Comparison of ENCODE assay signal across 1 cellular context in the genomic region with DNA sequence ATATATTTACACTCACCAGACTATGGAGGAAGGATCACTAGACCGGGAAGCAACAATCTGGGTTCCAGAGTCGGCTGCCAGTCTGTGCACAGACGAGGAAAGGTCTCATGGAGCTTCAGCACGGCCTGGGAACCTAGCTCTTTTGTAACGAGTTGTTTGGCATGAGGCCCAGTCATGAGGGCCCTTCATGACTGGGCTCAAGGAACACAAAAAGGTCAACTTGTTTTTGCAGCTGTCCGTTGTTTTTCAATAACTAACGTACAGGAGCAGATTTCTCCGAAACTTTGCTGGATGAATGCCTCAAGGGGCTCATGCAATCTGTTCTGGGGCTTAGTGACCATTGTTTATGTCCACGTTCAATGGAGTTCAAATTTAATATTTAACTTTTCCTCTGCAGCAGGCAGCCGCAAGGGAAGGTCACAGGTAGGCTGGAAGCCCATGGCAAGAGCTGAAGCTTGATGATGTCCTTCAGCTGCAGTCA.
TF ChIP-seq lines count a peak whose summit lies in the region.

No MANE protein-coding gene starts in this region.

TF ChIP-seq in HepG2, 621 proteins besides CTCF, POLR2A, EP300 and RAD21 (continued from another document and continues in another):
- TF ChIP-seq CC2D1A (CRISPR knock-in tag; IDR thresholded peaks at IDR 0.05) (no peak), ZNF337 (CRISPR knock-in tag; IDR thresholded peaks at IDR 0.05; ENCODE audit: borderline replicate concordance, low read depth) (no peak), KLF16 (CRISPR knock-in tag; IDR thresholded peaks at IDR 0.05) (no peak), ZNF317 (CRISPR knock-in tag; IDR thresholded peaks at IDR 0.05) (peak; percentile 99), ZNF556 (CRISPR knock-in tag; IDR thresholded peaks at IDR 0.05; ENCODE audit: borderline replicate concordance) (no peak), ZNF570 (CRISPR knock-in tag; IDR thresholded peaks at IDR 0.05; ENCODE audit: borderline replicate concordance) (no peak), SMC3 (IDR thresholded peaks at IDR 0.05; ENCODE audit: low read length) (no peak), ZNF496 (CRISPR knock-in tag; IDR thresholded peaks at IDR 0.05; ENCODE audit: insufficient replicate concordance) (no peak), ZKSCAN1 (IDR thresholded peaks at IDR 0.05; ENCODE audit: low read length) (no peak), ZNF432 (CRISPR knock-in tag; IDR thresholded peaks at IDR 0.05; ENCODE audit: borderline replicate concordance) (no peak), ZNF557 (CRISPR knock-in tag; IDR thresholded peaks at IDR 0.05) (no peak), MXD4 (CRISPR knock-in tag; IDR thresholded peaks at IDR 0.05) (no peak), SAP130 (CRISPR knock-in tag; IDR thresholded peaks at IDR 0.05; ENCODE audit: low read depth) (peak; percentile 42), RXRB (CRISPR knock-in tag; IDR thresholded peaks at IDR 0.05; ENCODE audit: borderline replicate concordance) (peak; percentile 79; the same call in 1 of the 2 replicates), SNAI1 (CRISPR knock-in tag; IDR thresholded peaks at IDR 0.05; ENCODE audit: borderline replicate concordance) (no peak), ZNF691 (CRISPR knock-in tag; IDR thresholded peaks at IDR 0.05; ENCODE audit: borderline replicate concordance, low read depth) (no peak), ZNF510 (CRISPR knock-in tag; IDR thresholded peaks at IDR 0.05; ENCODE audit: low read depth) (no peak), NFE2L2 (IDR thresholded peaks at IDR 0.05; ENCODE audit: low read length) (no peak; the same call in 1 of the 2 replicates), ZFY (CRISPR knock-in tag; IDR thresholded peaks at IDR 0.05) (0 out of 2 replicates have a peak, but pooled peaks have one; percentile 26), NR3C1 (CRISPR knock-in tag; IDR thresholded peaks at IDR 0.05) (no peak), ZC3H4 (CRISPR knock-in tag; IDR thresholded peaks at IDR 0.05; ENCODE audit: borderline replicate concordance) (no peak), MYC (CRISPR knock-in tag; IDR thresholded peaks at IDR 0.05; ENCODE audit: borderline replicate concordance) (no peak), ZNF446 (CRISPR knock-in tag; IDR thresholded peaks at IDR 0.05) (no peak), NPAS2 (CRISPR knock-in tag; IDR thresholded peaks at IDR 0.05; ENCODE audit: borderline replicate concordance) (no peak), ZKSCAN5 (CRISPR knock-in tag; IDR thresholded peaks at IDR 0.05) (no peak), CHD4 (IDR thresholded peaks at IDR 0.05; ENCODE audit: borderline replicate concordance, low read length) (no peak), PHF8 (CRISPR knock-in tag; IDR thresholded peaks at IDR 0.05) (no peak), NCOA1 (CRISPR knock-in tag; IDR thresholded peaks at IDR 0.05) (no peak), ZSCAN21 (CRISPR knock-in tag; IDR thresholded peaks at IDR 0.05; ENCODE audit: borderline replicate concordance) (no peak), ZNF484 (CRISPR knock-in tag; IDR thresholded peaks at IDR 0.05; ENCODE audit: borderline replicate concordance, low read depth) (no peak), NFIB (CRISPR knock-in tag; IDR thresholded peaks at IDR 0.05; ENCODE audit: borderline replicate concordance) (no peak), ZSCAN25 (CRISPR knock-in tag; IDR thresholded peaks at IDR 0.05) (no peak), HOXD1 (CRISPR knock-in tag; IDR thresholded peaks at IDR 0.05) (no peak), CERS6 (CRISPR knock-in tag; IDR thresholded peaks at IDR 0.05) (no peak), ZNF234 (CRISPR knock-in tag; conservative IDR thresholded peaks at IDR 0.05) (no peak), MNT (IDR thresholded peaks at IDR 0.05) (no peak), CENPT (CRISPR knock-in tag; IDR thresholded peaks at IDR 0.05; ENCODE audit: low read depth) (no peak), ZNF850 (CRISPR knock-in tag; conservative IDR thresholded peaks at IDR 0.05) (no peak), CBX1 (IDR thresholded peaks at IDR 0.05; ENCODE audit: low read depth) (no peak), ATF1 (CRISPR knock-in tag; IDR thresholded peaks at IDR 0.05) (no peak), ZNF326 (CRISPR knock-in tag; IDR thresholded peaks at IDR 0.05; ENCODE audit: borderline replicate concordance) (no peak), PITX1 (CRISPR knock-in tag; IDR thresholded peaks at IDR 0.05) (0 out of 2 replicates have a peak, but pooled peaks have one; percentile 28), ARID5B (CRISPR knock-in tag; IDR thresholded peaks at IDR 0.05) (peak; percentile 77), GMEB2 (CRISPR knock-in tag; IDR thresholded peaks at IDR 0.05; ENCODE audit: low read depth) (no peak), JUNB (CRISPR knock-in tag; IDR thresholded peaks at IDR 0.05; ENCODE audit: borderline replicate concordance) (no peak), ZNF30 (CRISPR knock-in tag; IDR thresholded peaks at IDR 0.05) (no peak), ZNF431 (CRISPR knock-in tag; IDR thresholded peaks at IDR 0.05; ENCODE audit: borderline replicate concordance, low read depth) (no peak), ZNF275 (CRISPR knock-in tag; IDR thresholded peaks at IDR 0.05; ENCODE audit: borderline replicate concordance) (no peak), DNMT1 (CRISPR knock-in tag; IDR thresholded peaks at IDR 0.05) (no peak), SPEN (CRISPR knock-in tag; IDR thresholded peaks at IDR 0.05; ENCODE audit: low read depth) (no peak)
- TF ChIP-seq, protein P1, sequence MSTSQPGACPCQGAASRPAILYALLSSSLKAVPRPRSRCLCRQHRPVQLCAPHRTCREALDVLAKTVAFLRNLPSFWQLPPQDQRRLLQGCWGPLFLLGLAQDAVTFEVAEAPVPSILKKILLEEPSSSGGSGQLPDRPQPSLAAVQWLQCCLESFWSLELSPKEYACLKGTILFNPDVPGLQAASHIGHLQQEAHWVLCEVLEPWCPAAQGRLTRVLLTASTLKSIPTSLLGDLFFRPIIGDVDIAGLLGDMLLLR (CRISPR knock-in tag; IDR thresholded peaks at IDR 0.05), result no peak
- TF ChIP-seq, protein P2, sequence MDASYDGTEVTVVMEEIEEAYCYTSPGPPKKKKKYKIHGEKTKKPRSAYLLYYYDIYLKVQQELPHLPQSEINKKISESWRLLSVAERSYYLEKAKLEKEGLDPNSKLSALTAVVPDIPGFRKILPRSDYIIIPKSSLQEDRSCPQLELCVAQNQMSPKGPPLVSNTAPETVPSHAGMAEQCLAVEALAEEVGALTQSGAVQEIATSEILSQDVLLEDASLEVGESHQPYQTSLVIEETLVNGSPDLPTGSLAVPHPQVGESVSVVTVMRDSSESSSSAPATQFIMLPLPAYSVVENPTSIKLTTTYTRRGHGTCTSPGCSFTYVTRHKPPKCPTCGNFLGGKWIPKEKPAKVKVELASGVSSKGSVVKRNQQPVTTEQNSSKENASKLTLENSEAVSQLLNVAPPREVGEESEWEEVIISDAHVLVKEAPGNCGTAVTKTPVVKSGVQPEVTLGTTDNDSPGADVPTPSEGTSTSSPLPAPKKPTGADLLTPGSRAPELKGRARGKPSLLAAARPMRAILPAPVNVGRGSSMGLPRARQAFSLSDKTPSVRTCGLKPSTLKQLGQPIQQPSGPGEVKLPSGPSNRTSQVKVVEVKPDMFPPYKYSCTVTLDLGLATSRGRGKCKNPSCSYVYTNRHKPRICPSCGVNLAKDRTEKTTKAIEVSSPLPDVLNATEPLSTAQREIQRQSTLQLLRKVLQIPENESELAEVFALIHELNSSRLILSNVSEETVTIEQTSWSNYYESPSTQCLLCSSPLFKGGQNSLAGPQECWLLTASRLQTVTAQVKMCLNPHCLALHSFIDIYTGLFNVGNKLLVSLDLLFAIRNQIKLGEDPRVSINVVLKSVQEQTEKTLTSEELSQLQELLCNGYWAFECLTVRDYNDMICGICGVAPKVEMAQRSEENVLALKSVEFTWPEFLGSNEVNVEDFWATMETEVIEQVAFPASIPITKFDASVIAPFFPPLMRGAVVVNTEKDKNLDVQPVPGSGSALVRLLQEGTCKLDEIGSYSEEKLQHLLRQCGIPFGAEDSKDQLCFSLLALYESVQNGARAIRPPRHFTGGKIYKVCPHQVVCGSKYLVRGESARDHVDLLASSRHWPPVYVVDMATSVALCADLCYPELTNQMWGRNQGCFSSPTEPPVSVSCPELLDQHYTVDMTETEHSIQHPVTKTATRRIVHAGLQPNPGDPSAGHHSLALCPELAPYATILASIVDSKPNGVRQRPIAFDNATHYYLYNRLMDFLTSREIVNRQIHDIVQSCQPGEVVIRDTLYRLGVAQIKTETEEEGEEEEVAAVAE (CRISPR knock-in tag; IDR thresholded peaks at IDR 0.05; ENCODE audit: borderline replicate concordance), result no peak
- TF ChIP-seq, protein P3, sequence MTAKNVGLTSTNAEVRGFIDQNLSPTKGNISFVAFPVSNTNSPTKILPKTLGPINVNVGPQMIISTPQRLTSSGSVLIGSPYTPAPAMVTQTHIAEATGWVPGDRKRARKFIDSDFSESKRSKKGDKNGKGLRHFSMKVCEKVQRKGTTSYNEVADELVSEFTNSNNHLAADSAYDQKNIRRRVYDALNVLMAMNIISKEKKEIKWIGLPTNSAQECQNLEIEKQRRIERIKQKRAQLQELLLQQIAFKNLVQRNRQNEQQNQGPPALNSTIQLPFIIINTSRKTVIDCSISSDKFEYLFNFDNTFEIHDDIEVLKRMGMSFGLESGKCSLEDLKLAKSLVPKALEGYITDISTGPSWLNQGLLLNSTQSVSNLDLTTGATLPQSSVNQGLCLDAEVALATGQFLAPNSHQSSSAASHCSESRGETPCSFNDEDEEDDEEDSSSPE (CRISPR knock-in tag; IDR thresholded peaks at IDR 0.05), result no peak
